ENCODE assay signal across 8 cellular contexts in genomic region chr21:37368536-37369279, GRCh38. TPM values are rescaled to one million over a fixed set of nuclear protein-coding genes. Genes with fewer than 3 reads are reported as not detected.
A peak's percentile ranks its signal among the peaks of the same experiment; 100 is the strongest.
DNase-seq lines count a peak whose midpoint lies in the region; ATAC-seq and TF ChIP-seq lines count a peak whose summit lies in the region.

No MANE protein-coding gene starts in this region.

- no peak overlapping the region for H2AFZ ChIP-seq in MM.1S (ENCODE audit: low read length)

- H3K4me2 ChIP-seq in MM.1S (ENCODE audit: low read depth, low read length), result peak overlapping the region; percentile 93

- DNase-seq in ELF-1 (ENCODE audit: low read depth, low spot score), result peak; percentile 55
- no peak for DNase-seq in MM.1S
- DNase-seq in central memory CD8-positive, alpha-beta T cell (ENCODE audit: low spot score in 2 of 2), result no peak
- DNase-seq in myocyte (ENCODE audit: low read depth), result peak; percentile 37
- DNase-seq in NCI-H2107 treated with DMSO at 0.1 percent for 48 hours (lab: John Stamatoyannopoulos, UW; ENCODE audit: unreplicated experiment), result no peak
- no peak for DNase-seq in activated CD8-positive, alpha-beta memory T cell treated with anti-CD3 and anti-CD28 coated beads, Interleukin-2, amount 50 U/mL, for 48 hours
- DNase-seq in ecto neural progenitor cell (ENCODE audit: low spot score), result no peak

- peak overlapping the region; percentile 100 for H3K4me3 Mint-ChIP-seq in central memory CD8-positive, alpha-beta T cell

- peaks cover 38% of the 10 kb centered on the region for H3F3A ChIP-seq in MM.1S (ENCODE audit: insufficient read depth, low read length)

- H4K20me1 ChIP-seq in MM.1S (ENCODE audit: insufficient read depth, low read length), result peaks cover 55% of the 10 kb centered on the region

- no peaks in the 10 kb centered on the region for H3K9me3 ChIP-seq in MM.1S (replicated peaks; ENCODE audit: insufficient read depth, low read length)

- H3K27me3 ChIP-seq in MM.1S (replicated peaks; ENCODE audit: insufficient read depth, low read length), result no peaks in the 10 kb centered on the region

- peak overlapping the region; percentile 3; the same call in 1 of the 2 replicates for H3K27ac ChIP-seq in MM.1S (ENCODE audit: low read length)

- H3K9me2 ChIP-seq in MM.1S (replicated peaks; ENCODE audit: insufficient read depth, low read length), result no peaks in the 10 kb centered on the region

- TF ChIP-seq CTCF in MM.1S (IDR thresholded peaks at IDR 0.05; ENCODE audit: low read length), result no peak

- no peaks in the 10 kb centered on the region for H3K36me3 ChIP-seq in MM.1S (replicated peaks; ENCODE audit: insufficient read depth, low read length)

- H3K4me1 ChIP-seq in MM.1S (ENCODE audit: low read length), result peaks cover 38% of the 10 kb centered on the region

- H3K4me3 ChIP-seq in MM.1S (ENCODE audit: low read length), result peak overlapping the region; percentile 74

- H3K36me3 Mint-ChIP-seq in central memory CD8-positive, alpha-beta T cell (ENCODE audit: insufficient read depth), result peaks cover 22% of the 10 kb centered on the region

- peaks cover 65% of the 10 kb centered on the region for H3K4me1 Mint-ChIP-seq in central memory CD8-positive, alpha-beta T cell

- H3K9me3 Mint-ChIP-seq in central memory CD8-positive, alpha-beta T cell, result no peaks in the 10 kb centered on the region

- H3K9ac ChIP-seq in MM.1S (ENCODE audit: low read length), result peak overlapping the region; percentile 69; the same call in 1 of the 2 replicates

- H3K27me3 Mint-ChIP-seq in central memory CD8-positive, alpha-beta T cell, result no peaks in the 10 kb centered on the region

- no peak for ATAC-seq in central memory CD8-positive, alpha-beta T cell (replicated peaks; ENCODE audit: extremely low read depth, poor library complexity, severe bottlenecking)
- no peak for ATAC-seq in GM21423 (IDR thresholded peaks at IDR 0.05; ENCODE audit: unreplicated experiment)

- peak overlapping the region; percentile 78 for H3K27ac Mint-ChIP-seq in central memory CD8-positive, alpha-beta T cell (ENCODE audit: low read depth)

- peaks cover 71% of the 10 kb centered on the region for H3K79me2 ChIP-seq in MM.1S (ENCODE audit: low read length)

RNA-seq across cellular contexts. Expression of gene DYRK1A, which starts 2.1 kb away (rescaled TPM):
- 79.6 and 97.3 TPM in 2 replicates for total RNA-seq in myocyte
- polyA plus RNA-seq in myocyte (2012), result 25.9 TPM

Comparison
In these comparisons a context has a peak if more than half of its experiments do, and no peak if none do; other contexts are left out.
1. DNase-seq: peak in ELF-1 (single experiment) and myocyte (single experiment); none in MM.1S (single experiment), central memory CD8-positive, alpha-beta T cell (0 of 2), NCI-H2107 treated with DMSO at 0.1 percent for 48 hours (single experiment), activated CD8-positive, alpha-beta memory T cell treated with anti-CD3 and anti-CD28 coated beads, Interleukin-2, amount 50 U/mL, for 48 hours (single experiment) and ecto neural progenitor cell (single experiment).